In the genomic region with DNA sequence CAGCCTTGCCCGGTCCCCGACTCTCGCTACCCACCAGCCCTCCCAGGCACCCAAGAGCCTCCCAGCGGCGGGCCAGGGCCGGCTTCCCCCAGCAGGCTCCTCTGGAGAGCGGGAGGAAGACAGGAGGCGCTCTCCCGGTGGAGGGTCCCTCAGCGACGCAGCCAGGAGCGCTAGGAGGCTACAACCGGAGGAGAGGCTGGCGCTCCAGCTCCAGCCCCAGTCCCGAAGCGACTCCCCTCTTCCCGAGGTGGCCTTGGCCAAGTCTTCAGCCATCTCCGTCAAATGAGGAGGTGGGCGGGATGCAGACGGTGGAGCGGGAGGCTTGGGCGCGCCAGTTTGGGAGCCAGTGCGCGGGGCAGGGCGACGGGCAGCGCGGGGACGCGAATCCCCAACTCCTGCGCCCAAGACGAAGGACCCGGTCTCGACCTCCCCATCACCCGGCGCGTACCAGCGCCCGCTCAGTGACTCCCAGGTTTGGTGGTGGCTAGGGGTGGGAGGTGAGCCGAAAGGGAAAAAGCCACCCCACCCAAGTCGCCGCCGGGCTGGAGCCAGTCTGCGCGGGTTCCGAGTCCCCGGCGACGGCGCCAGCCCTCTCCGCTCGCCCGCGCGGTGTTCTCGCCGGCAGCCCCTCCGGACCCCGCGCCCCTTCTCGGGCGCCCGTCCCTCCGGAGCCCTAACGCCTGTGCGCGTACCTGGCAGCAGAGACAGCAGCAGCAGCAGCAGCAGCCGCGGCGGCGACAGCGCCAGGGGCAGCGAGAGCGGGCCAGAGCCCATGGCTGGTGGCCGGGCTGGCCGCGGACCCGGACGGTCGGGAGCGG, we compare ENCODE assay signal across 10 cellular contexts. TPM values are rescaled to one million over a fixed set of nuclear protein-coding genes. Genes with fewer than 3 reads are reported as not detected.
DNase-seq lines count a peak whose midpoint lies in the region; ATAC-seq, FAIRE-seq and TF ChIP-seq lines count a peak whose summit lies in the region.
"Had no signal": no experiment of that assay in that cellular context is flagged by ENCODE, and none has a peak within 500 bp of the region (broad histone marks: within the 10 kb centered on the region; RNA-seq: fewer than 3 reads in every experiment).

No MANE protein-coding gene starts in this region.

- TF ChIP-seq CTCF in DND-41 (IDR thresholded peaks at IDR 0.05; ENCODE audit: borderline replicate concordance, extremely low read depth, low read length, poor library complexity, severe bottlenecking) (no peak), endothelial cell of umbilical vein (IDR thresholded peaks at IDR 0.05; ENCODE audit: extremely low read depth in 1 of 2, insufficient read depth in 1 of 2, low read depth in 1 of 2, low read length in 2 of 2) (peak; percentile 8 to 28), neural progenitor cell (IDR thresholded peaks at IDR 0.05) (peak; percentile 57)

- H3K4me1 Mint-ChIP-seq in neural progenitor cell = peaks cover 10% of the 10 kb centered on the region
- H3K4me1 Mint-ChIP-seq: natural killer cell had no signal

- intact Hi-C loops in endothelial cell of umbilical vein (cut with micrococcal nuclease) = no loop called here

- peak overlapping the region; percentile 59 for H3K4me2 ChIP-seq in DND-41 (ENCODE audit: insufficient read depth, low read length)
- H3K4me2 ChIP-seq in endothelial cell of umbilical vein (ENCODE audit: insufficient read depth, low read length) = no peak overlapping the region
- peak overlapping the region; percentile 96 for H3K4me2 ChIP-seq in neural progenitor cell

- peak overlapping the region; percentile 78 for H3K4me3 Mint-ChIP-seq in neural progenitor cell
- H3K4me3 Mint-ChIP-seq: natural killer cell had no signal

- no TSS peak for BruUV-seq in endothelial cell of umbilical vein (replicated peaks; lab: Mats Ljungman, UMichigan)

- no peaks in the 10 kb centered on the region for H3K9me3 ChIP-seq in DND-41 (ENCODE audit: insufficient read depth, low read length, severe bottlenecking)
- no peaks in the 10 kb centered on the region for H3K9me3 ChIP-seq in endothelial cell of umbilical vein (replicated peaks; ENCODE audit: control insufficient read depth, insufficient read depth, low read length)
- H3K9me3 ChIP-seq in neural progenitor cell (ENCODE audit: low read depth) = no peaks in the 10 kb centered on the region

- ATAC-seq in DND-41 (ENCODE audit: insufficient read depth, low read depth) (peak; percentile 3; the same call in 1 of the 3 replicates), GM19397 (IDR thresholded peaks at IDR 0.05; ENCODE audit: unreplicated experiment) (no peak), HG03378 (IDR thresholded peaks at IDR 0.05; ENCODE audit: unreplicated experiment) (no peak)
- ATAC-seq: natural killer cell had no signal

- no peaks in the 10 kb centered on the region for H3K9me3 Mint-ChIP-seq in neural progenitor cell
- H3K9me3 Mint-ChIP-seq: natural killer cell had no signal

- H3K27ac ChIP-seq in DND-41 (ENCODE audit: low read length) (no peak overlapping the region), endothelial cell of umbilical vein (ENCODE audit: insufficient read depth, low read depth, low read length) (no peak overlapping the region), neural progenitor cell (no peak overlapping the region)

- peaks cover 37% of the 10 kb centered on the region for H3K27me3 Mint-ChIP-seq in neural progenitor cell (ENCODE audit: insufficient read depth, low read depth)

- H3K36me3 Mint-ChIP-seq in neural progenitor cell = no peaks in the 10 kb centered on the region
- H3K36me3 Mint-ChIP-seq: natural killer cell had no signal

- H2AFZ ChIP-seq in DND-41 (ENCODE audit: low read depth, low read length) = no peak overlapping the region; the same call in 1 of the 2 replicates
- peak overlapping the region; percentile 53 for H2AFZ ChIP-seq in endothelial cell of umbilical vein (ENCODE audit: low read depth, low read length)
- peak overlapping the region; percentile 99 for H2AFZ ChIP-seq in neural progenitor cell (replicated peaks)

- no peak for TF ChIP-seq POLR2A in endothelial cell of umbilical vein (IDR thresholded peaks at IDR 0.05; ENCODE audit: low read depth, low read length)

- FAIRE-seq in endothelial cell of umbilical vein (lab: Jason Lieb, UNC) = no peak

- H3K36me3 ChIP-seq in DND-41 (ENCODE audit: insufficient read depth, low read length) (no peaks in the 10 kb centered on the region), endothelial cell of umbilical vein (ENCODE audit: control insufficient read depth in 2 of 2, extremely low read depth in 1 of 2, insufficient read depth in 2 of 2, low read length in 2 of 2) (no peaks in the 10 kb centered on the region), neural progenitor cell (no peaks in the 10 kb centered on the region)

- H3K9ac ChIP-seq in DND-41 (ENCODE audit: low read depth, low read length) (peak overlapping the region; percentile 35; the same call in 1 of the 2 replicates), endothelial cell of umbilical vein (replicated peaks; ENCODE audit: extremely low read depth, insufficient read depth, low read length) (no peak overlapping the region), neural progenitor cell (no peak overlapping the region)

- H4K20me1 ChIP-seq in DND-41 (ENCODE audit: insufficient read depth, low read length) (no peaks in the 10 kb centered on the region), endothelial cell of umbilical vein (replicated peaks; ENCODE audit: control insufficient read depth, extremely low read depth, insufficient read depth, low read length) (no peaks in the 10 kb centered on the region), neural progenitor cell (ENCODE audit: low read depth) (peaks cover 4% of the 10 kb centered on the region)

- H3K9me1 ChIP-seq in endothelial cell of umbilical vein (replicated peaks; ENCODE audit: control insufficient read depth, extremely low read depth, insufficient read depth, low read length) = no peaks in the 10 kb centered on the region

- H3K27me3 ChIP-seq in DND-41 (ENCODE audit: insufficient read depth, low read length, poor library complexity) = peaks cover 31% of the 10 kb centered on the region
- H3K27me3 ChIP-seq in endothelial cell of umbilical vein (ENCODE audit: control insufficient read depth in 2 of 2, insufficient read depth in 2 of 2, low read length in 2 of 2) = peaks cover 32 to 46% of the 10 kb centered on the region in 2 experiments
- peaks cover 55% of the 10 kb centered on the region for H3K27me3 ChIP-seq in neural progenitor cell

- POLR2A ChIA-PET in endothelial cell of umbilical vein (lab: Charles Lee) = no interaction called here

- H3K27ac Mint-ChIP-seq in neural progenitor cell = no peak overlapping the region
- H3K27ac Mint-ChIP-seq: natural killer cell had no signal

- no peak for DNase-seq in DND-41
- DNase-seq in NCI-H1694 treated with DMSO at 0.1 percent for 48 hours (lab: John Stamatoyannopoulos, UW) = peak; percentile 35
- no peak for DNase-seq in endothelial cell of umbilical vein (ENCODE audit: low read depth, low spot score)
- DNase-seq in neural progenitor cell (ENCODE audit: low spot score) = peak; percentile 84
- no peak for DNase-seq in amniotic stem cell (lab: John Stamatoyannopoulos, UW)
- DNase-seq in stimulated activated CD8-positive, alpha-beta memory T cell treated with anti-CD3 and anti-CD28 coated beads, Interleukin-4, amount 100 ng/mL, for 48 hours = no peak
- DNase-seq: activated CD4-positive, CD25-positive, alpha-beta regulatory T cell; natural killer cell had no signal

- H3K4me3 ChIP-seq in DND-41 (ENCODE audit: low read depth in 1 of 2, low read length in 2 of 2) (peak overlapping the region in 1 of 2 experiments; percentile 42; a peak in 2 of 4 replicates), endothelial cell of umbilical vein (replicated peaks in 1 of 3; ENCODE audit: insufficient read depth in 1 of 3, low read depth in 1 of 3, low read length in 3 of 3) (peak overlapping the region in 1 of 3 experiments; percentile 5), neural progenitor cell (peak overlapping the region; percentile 73)

- dilution Hi-C loops in endothelial cell of umbilical vein (cut with MboI; ENCODE audit: extremely low pct_ligation_motif_present, low sequenced_read_pairs) = no loop called here

- H3K4me1 ChIP-seq in DND-41 (ENCODE audit: insufficient read depth, low read length) = peaks cover 29% of the 10 kb centered on the region
- H3K4me1 ChIP-seq in endothelial cell of umbilical vein (ENCODE audit: control insufficient read depth, extremely low read depth, insufficient read depth, low read length) = no peaks in the 10 kb centered on the region
- H3K4me1 ChIP-seq in neural progenitor cell = no peaks in the 10 kb centered on the region

- peaks cover 16% of the 10 kb centered on the region for H3F3A ChIP-seq in neural progenitor cell (ENCODE audit: low read depth)

- H3K79me2 ChIP-seq in DND-41 (ENCODE audit: insufficient read depth, low read length) = no peaks in the 10 kb centered on the region
- no peaks in the 10 kb centered on the region for H3K79me2 ChIP-seq in endothelial cell of umbilical vein (ENCODE audit: control insufficient read depth, insufficient read depth, low read length)
- no peaks in the 10 kb centered on the region for H3K79me2 ChIP-seq in neural progenitor cell (ENCODE audit: low read depth)

- CTCF ChIA-PET in endothelial cell of umbilical vein (lab: Charles Lee) = interaction anchor here (0.6 to 4.0 kb wide), 6 partner anchors 10 to 131 kb away, joined by 3 to 23 read pairs (median 4); no protein-coding TSS in a partner anchor

RNA-seq across cellular contexts. Expression of a gene that starts 0.6 kb away (rescaled TPM):
- not detected in 2 replicates for total RNA-seq in endothelial cell of umbilical vein
- polyA plus RNA-seq in endothelial cell of umbilical vein = not detected in 2 replicates
- not detected in 2 replicates for polyA plus RNA-seq in endothelial cell of umbilical vein (2011; cell fraction: cytosol; rRNA removed)
- not detected in 2 replicates for polyA plus RNA-seq in endothelial cell of umbilical vein (2011; cell fraction: nucleus; rRNA removed)
- 0.05 TPM in 1 of 2 replicates, not detected in the other for polyA plus RNA-seq in endothelial cell of umbilical vein (2012)
- not detected in 2 replicates for polyA minus RNA-seq in endothelial cell of umbilical vein
- not detected for polyA minus RNA-seq in endothelial cell of umbilical vein (2011; cell fraction: cytosol; rRNA and poly(A)+ RNA removed)
- not detected in 2 replicates for polyA minus RNA-seq in endothelial cell of umbilical vein (2011; cell fraction: nucleus; rRNA and poly(A)+ RNA removed)
- total RNA-seq in neural progenitor cell (ENCODE audit: low replicate concordance) = 0.84 and 1.6 TPM in 2 replicates
- total RNA-seq: natural killer cell had no signal

RNA-seq across cellular contexts. Expression of a gene that starts 20.8 kb away (rescaled TPM):
- total RNA-seq in endothelial cell of umbilical vein = not detected in 2 replicates
- 0.03 and 0.08 TPM in 2 replicates for polyA plus RNA-seq in endothelial cell of umbilical vein
- polyA plus RNA-seq in endothelial cell of umbilical vein (2011; cell fraction: cytosol; rRNA removed) = 0.03 and 0.05 TPM in 2 replicates
- polyA plus RNA-seq in endothelial cell of umbilical vein (2011; cell fraction: nucleus; rRNA removed) = not detected in 2 replicates
- 0.11 TPM in 1 of 2 replicates, not detected in the other for polyA plus RNA-seq in endothelial cell of umbilical vein (2012)
- not detected in 2 replicates for polyA minus RNA-seq in endothelial cell of umbilical vein
- not detected for polyA minus RNA-seq in endothelial cell of umbilical vein (2011; cell fraction: cytosol; rRNA and poly(A)+ RNA removed)
- polyA minus RNA-seq in endothelial cell of umbilical vein (2011; cell fraction: nucleus; rRNA and poly(A)+ RNA removed) = not detected in 2 replicates
- 0.24 and 0.37 TPM in 2 replicates for total RNA-seq in neural progenitor cell (ENCODE audit: low replicate concordance)
- total RNA-seq: natural killer cell had no signal

RNA-seq across cellular contexts. Expression of a gene that starts 54.9 kb away (rescaled TPM):
- total RNA-seq in endothelial cell of umbilical vein (12.7 and 15.6 TPM in 2 replicates), neural progenitor cell (ENCODE audit: low replicate concordance) (27.1 and 46.9 TPM in 2 replicates)
- 5.1 and 6.4 TPM in 2 replicates for polyA plus RNA-seq in endothelial cell of umbilical vein
- polyA plus RNA-seq in endothelial cell of umbilical vein (2011; cell fraction: cytosol; rRNA removed) = 9.2 and 9.8 TPM in 2 replicates
- polyA plus RNA-seq in endothelial cell of umbilical vein (2011; cell fraction: nucleus; rRNA removed) = 3.5 and 7.6 TPM in 2 replicates
- 7.4 and 16.2 TPM in 2 replicates for polyA plus RNA-seq in endothelial cell of umbilical vein (2012)
- polyA minus RNA-seq in endothelial cell of umbilical vein = 4.8 and 6.0 TPM in 2 replicates
- 9.7 TPM for polyA minus RNA-seq in endothelial cell of umbilical vein (2011; cell fraction: cytosol; rRNA and poly(A)+ RNA removed)
- polyA minus RNA-seq in endothelial cell of umbilical vein (2011; cell fraction: nucleus; rRNA and poly(A)+ RNA removed) = 2.4 and 3.2 TPM in 2 replicates

Comparison
In these comparisons a context has a peak if more than half of its experiments do, and no peak if none do; other contexts are left out.
1. DNase-seq: peak in NCI-H1694 treated with DMSO at 0.1 percent for 48 hours (single experiment) and neural progenitor cell (single experiment); none in DND-41 (single experiment), endothelial cell of umbilical vein (single experiment), amniotic stem cell (single experiment) and stimulated activated CD8-positive, alpha-beta memory T cell treated with anti-CD3 and anti-CD28 coated beads, Interleukin-4, amount 100 ng/mL, for 48 hours (single experiment).